Comparison of ENCODE assay signal across 9 cellular contexts in the genomic region with DNA sequence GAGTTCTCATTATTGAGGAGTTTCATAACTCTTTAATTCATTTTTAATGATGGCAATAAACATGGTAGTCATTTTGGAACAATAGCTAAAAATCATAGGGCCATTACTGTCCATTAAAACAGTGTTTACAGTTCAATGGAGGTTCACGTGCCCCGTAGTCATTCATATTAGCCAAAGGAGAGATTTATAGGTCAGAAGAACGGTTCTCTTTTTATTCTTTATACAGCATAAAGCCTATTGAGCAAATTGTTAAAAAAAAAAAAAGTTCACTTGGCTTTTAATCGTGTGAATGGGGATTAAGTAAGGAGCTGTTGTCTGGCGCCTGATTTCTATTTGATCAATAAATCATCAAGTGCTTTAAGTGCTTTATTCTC.
DNase-seq lines count a peak whose midpoint lies in the region; ATAC-seq and TF ChIP-seq lines count a peak whose summit lies in the region.
"Had no signal": no experiment of that assay in that cellular context is flagged by ENCODE, and none has a peak within 500 bp of the region (broad histone marks: within the 10 kb centered on the region; RNA-seq: fewer than 3 reads in every experiment).

No MANE protein-coding gene starts in this region.

- H4K8ac ChIP-seq in IMR-90 (ENCODE audit: low read depth in 2 of 2, low read length in 2 of 2) = no peak overlapping the region

- H3K36me3 Mint-ChIP-seq in chondrocyte (ENCODE audit: low read depth) = no peaks in the 10 kb centered on the region
- H3K36me3 Mint-ChIP-seq in nephron (ENCODE audit: low read depth) = no peaks in the 10 kb centered on the region

- in situ Hi-C loops in IMR-90 (cut with MboI; ENCODE audit: low sequenced_read_pairs) = no loop called here

- H2BK15ac ChIP-seq in IMR-90 (ENCODE audit: low read depth, low read length) = no peak overlapping the region

- no peaks in the 10 kb centered on the region for H3K9me1 ChIP-seq in IMR-90 (ENCODE audit: insufficient read depth, low read length)

- peaks cover 7% of the 10 kb centered on the region for H3K4me1 ChIP-seq in BLaER1
- H3K4me1 ChIP-seq in IMR-90 (ENCODE audit: control insufficient read depth, insufficient read depth, low read length) = peaks cover 3% of the 10 kb centered on the region; the same call in 1 of the 2 replicates

- H3K4ac ChIP-seq in IMR-90 (ENCODE audit: low read depth, low read length) = no peak overlapping the region

- H3K4me3 ChIP-seq in BLaER1 (0 out of 2 replicates have a peak overlapping the region, but pooled peaks have one; percentile 24), IMR-90 (ENCODE audit: insufficient read depth, low read depth, low read length) (no peak overlapping the region)

- no peak overlapping the region for H2AK9ac ChIP-seq in IMR-90 (replicated peaks; ENCODE audit: low read depth, low read length, poor library complexity)

- no peak for TF ChIP-seq POLR2A in IMR-90 (IDR thresholded peaks at IDR 0.05; ENCODE audit: low read depth, low read length)

- peak overlapping the region; percentile 89 for H2AFZ ChIP-seq in IMR-90 (replicated peaks; ENCODE audit: low read length, poor library complexity)

- ATAC-seq in IMR-90 (ENCODE audit: low read depth) (no peak), HG03571 (IDR thresholded peaks at IDR 0.05; ENCODE audit: unreplicated experiment) (no peak), HG02884 (IDR thresholded peaks at IDR 0.05; ENCODE audit: unreplicated experiment) (no peak)

- DNase-seq in IMR-90 (no peak), chondrocyte (ENCODE audit: low spot score) (no peak), NCI-H2081 (lab: John Stamatoyannopoulos, UW) (no peak), kidney glomerular epithelial cell (lab: John Stamatoyannopoulos, UW) (no peak)
- DNase-seq: NCI-H187 treated with DMSO at 0.1 percent for 48 hours had no signal

- H3K27ac Mint-ChIP-seq in chondrocyte (ENCODE audit: unreplicated experiment) = no peak overlapping the region
- peak overlapping the region in 2 of 3 experiments; percentile 36 to 69 for H3K27ac Mint-ChIP-seq in nephron

- no peak overlapping the region for H4K91ac ChIP-seq in IMR-90 (ENCODE audit: insufficient read depth, low read depth, low read length)

- H2BK120ac ChIP-seq in IMR-90 (ENCODE audit: low read depth, low read length) = no peak overlapping the region

- H3K9ac ChIP-seq in BLaER1 (no peak overlapping the region), IMR-90 (ENCODE audit: low read depth, low read length) (no peak overlapping the region)

- H2BK20ac ChIP-seq in IMR-90 (ENCODE audit: low read depth, low read length) = no peak overlapping the region

- H3K9me3 Mint-ChIP-seq in chondrocyte (ENCODE audit: low read depth) (no peaks in the 10 kb centered on the region), nephron (no peaks in the 10 kb centered on the region)

- no peak for TF ChIP-seq CTCF in IMR-90 (conservative IDR thresholded peaks at IDR 0.05; ENCODE audit: low read depth, low read length)
- no peak for TF ChIP-seq CTCF in chondrocyte (IDR thresholded peaks at IDR 0.05)
- no peak for TF ChIP-seq CTCF in nephron (IDR thresholded peaks at IDR 0.05; ENCODE audit: unreplicated experiment in 3 of 3)

- CTCF ChIA-PET in IMR-90 (lab: Yijun Ruan, JAX) = interaction anchor here (0.6 kb wide), 1 partner anchor 38 kb away, joined by 5 read pairs; no protein-coding TSS in a partner anchor

- BruUV-seq in IMR-90 (replicated peaks; lab: Mats Ljungman, UMichigan) = no TSS peak

- dilution Hi-C loops in IMR-90 (cut with HindIII; ENCODE audit: low sequenced_read_pairs, unreplicated experiment) = no loop called here

- no peak for TF ChIP-seq RAD21 in IMR-90 (IDR thresholded peaks at IDR 0.05; ENCODE audit: low read length)

- H3K4me2 ChIP-seq in BLaER1 (no peak overlapping the region), IMR-90 (ENCODE audit: low read depth, low read length) (peak overlapping the region; percentile 61; the same call in 1 of the 2 replicates)

- H3K27me3 Mint-ChIP-seq in chondrocyte (ENCODE audit: low read depth) (peaks cover 7% of the 10 kb centered on the region), nephron (ENCODE audit: low read depth) (peaks cover 74% of the 10 kb centered on the region)

- POLR2A ChIA-PET in IMR-90 (lab: Charles Lee; ENCODE audit: unreplicated experiment) = no interaction called here

- H3K14ac ChIP-seq in IMR-90 (replicated peaks; ENCODE audit: low read depth, low read length) = no peak overlapping the region

- H3K4me3 Mint-ChIP-seq in chondrocyte (ENCODE audit: unreplicated experiment) = peak overlapping the region; percentile 46
- peak overlapping the region; percentile 85 to 89 (median 86) for H3K4me3 Mint-ChIP-seq in nephron

- intact Hi-C loops in IMR-90 (cut with micrococcal nuclease) = no loop called here

- no peak overlapping the region for H2BK5ac ChIP-seq in IMR-90 (ENCODE audit: low read depth, low read length, poor library complexity, severe bottlenecking)

- H3K27ac ChIP-seq in BLaER1 (no peak overlapping the region), IMR-90 (ENCODE audit: insufficient read depth, low read length) (no peak overlapping the region)

- no peak overlapping the region for H3K23ac ChIP-seq in IMR-90 (ENCODE audit: low read depth, low read length)

- no peak overlapping the region for H4K5ac ChIP-seq in IMR-90 (ENCODE audit: low read depth, low read length)

- peaks cover 16% of the 10 kb centered on the region; the same call in 1 of the 2 replicates for H4K20me1 ChIP-seq in BLaER1
- no peaks in the 10 kb centered on the region for H4K20me1 ChIP-seq in IMR-90 (ENCODE audit: insufficient read depth, low read length)

- H3K4me1 Mint-ChIP-seq in chondrocyte (ENCODE audit: low read depth) (peaks cover 4% of the 10 kb centered on the region), nephron (peaks cover 4% of the 10 kb centered on the region)

- H3K9me3 ChIP-seq in BLaER1 (no peaks in the 10 kb centered on the region; the same call in 1 of the 2 replicates), IMR-90 (ENCODE audit: control insufficient read depth, insufficient read depth, low read length) (no peaks in the 10 kb centered on the region)

- H3K79me1 ChIP-seq in IMR-90 (ENCODE audit: low read depth in 1 of 2, low read length in 2 of 2) = no peaks in the 10 kb centered on the region

- H3K27me3 ChIP-seq in BLaER1 = peaks cover 54% of the 10 kb centered on the region
- H3K27me3 ChIP-seq in IMR-90 (ENCODE audit: control insufficient read depth, insufficient read depth, low read length) = peaks cover 20% of the 10 kb centered on the region

- no peak overlapping the region for H3K18ac ChIP-seq in IMR-90 (ENCODE audit: low read depth, low read length)

- H3K56ac ChIP-seq in IMR-90 (ENCODE audit: extremely low read depth, insufficient read depth, low read length) = no peak overlapping the region

- WGBS in IMR-90 (ENCODE audit: extremely low coverage in 2 of 2, insufficient read length in 1 of 2), 2 experiments = no CpG with 5 or more reads among the region's 5 CpGs

- H2AK5ac ChIP-seq in IMR-90 (ENCODE audit: low read depth, low read length) = no peak overlapping the region

- H3K36me3 ChIP-seq in BLaER1 = no peaks in the 10 kb centered on the region
- no peaks in the 10 kb centered on the region for H3K36me3 ChIP-seq in IMR-90 (ENCODE audit: control insufficient read depth, insufficient read depth, low read length)

TF ChIP-seq in IMR-90, 13 proteins besides CTCF, POLR2A, EP300 and RAD21:
- TF ChIP-seq RFX5 (IDR thresholded peaks at IDR 0.05; ENCODE audit: low read depth, low read length) (no peak), SMC3 (IDR thresholded peaks at IDR 0.05; ENCODE audit: low read depth, low read length) (no peak)
